In genomic region chr2:106115250-106115649, GRCh38 we compare ENCODE assay signal across 1 cellular context.
TF ChIP-seq lines count a peak whose summit lies in the region.

No MANE protein-coding gene starts in this region.

TF ChIP-seq in K562, 482 proteins besides CTCF, POLR2A, EP300 and RAD21 (continued from another document):
- TF ChIP-seq ZBTB9 (CRISPR knock-in tag; IDR thresholded peaks at IDR 0.05), result 0 out of 2 replicates have a peak, but pooled peaks have one; percentile 24
- peak; percentile 44 to 67; a peak in 2 of 4 replicates for TF ChIP-seq NRF1 (conservative IDR thresholded peaks at IDR 0.05 in 1 of 2, IDR thresholded peaks at IDR 0.05 in 1 of 2)
- peak; percentile 97 for TF ChIP-seq C11orf30 (IDR thresholded peaks at IDR 0.05; ENCODE audit: low read depth)
- no peak for TF ChIP-seq NONO (IDR thresholded peaks at IDR 0.05; ENCODE audit: low read depth in 2 of 2, low read length in 1 of 2)
- peak; percentile 90 for TF ChIP-seq MEIS2 (IDR thresholded peaks at IDR 0.05; ENCODE audit: partially characterized antibody)
- TF ChIP-seq EGR1 (conservative IDR thresholded peaks at IDR 0.05), result peak; percentile 65
- peak; percentile 40; the same call in 1 of the 2 replicates for TF ChIP-seq RNF2 (IDR thresholded peaks at IDR 0.05)
- no peak for TF ChIP-seq RBM17 (IDR thresholded peaks at IDR 0.05; ENCODE audit: borderline replicate concordance, low read depth, low read length)
- TF ChIP-seq ZNF318 (IDR thresholded peaks at IDR 0.05; ENCODE audit: borderline replicate concordance in 1 of 2, low read depth in 1 of 2), result peak in 1 of 2 experiments; percentile 49; a peak in 1 of 4 replicates
- no peak for TF ChIP-seq ZNF217 (CRISPR knock-in tag; IDR thresholded peaks at IDR 0.05)
- TF ChIP-seq NFRKB (IDR thresholded peaks at IDR 0.05; ENCODE audit: low read depth), result no peak
- TF ChIP-seq ATF1 (CRISPR knock-in tag; IDR thresholded peaks at IDR 0.05), result no peak
- peak; percentile 41 for TF ChIP-seq ATF1 (tag; IDR thresholded peaks at IDR 0.05)
- TF ChIP-seq MAZ (CRISPR knock-in tag; conservative IDR thresholded peaks at IDR 0.05 in 1 of 2, IDR thresholded peaks at IDR 0.05 in 1 of 2), result peak in 1 of 2 experiments; percentile 51; a peak in 1 of 4 replicates
- no peak for TF ChIP-seq KLF1 (tag; IDR thresholded peaks at IDR 0.05)
- TF ChIP-seq CBX3 (IDR thresholded peaks at IDR 0.05; ENCODE audit: borderline replicate concordance in 1 of 2, low read length in 2 of 2), result peak in 1 of 2 experiments; percentile 47; a peak in 1 of 3 replicates
- TF ChIP-seq ZNF280B (CRISPR knock-in tag; IDR thresholded peaks at IDR 0.05), result no peak
- peak in 1 of 2 experiments; percentile 57; a peak in 2 of 4 replicates for TF ChIP-seq TRIM24 (IDR thresholded peaks at IDR 0.05)
- peak; percentile 66 for TF ChIP-seq ATF7 (IDR thresholded peaks at IDR 0.05)
- TF ChIP-seq MLLT1 (IDR thresholded peaks at IDR 0.05), result peak in 1 of 2 experiments; percentile 88; a peak in 2 of 4 replicates
- 0 out of 2 replicates have a peak, but pooled peaks have one; percentile 36 for TF ChIP-seq MTA3 (IDR thresholded peaks at IDR 0.05; ENCODE audit: borderline replicate concordance)
